ENCODE assay signal across 18 cellular contexts in genomic region chr11:34034053-34034452, GRCh38. TPM values are rescaled to one million over a fixed set of nuclear protein-coding genes. Genes with fewer than 3 reads are reported as not detected.
DNase-seq lines count a peak whose midpoint lies in the region; ATAC-seq and TF ChIP-seq lines count a peak whose summit lies in the region.
"Had no signal": no experiment of that assay in that cellular context is flagged by ENCODE, and none has a peak within 500 bp of the region (broad histone marks: within the 10 kb centered on the region; RNA-seq: fewer than 3 reads in every experiment).

No MANE protein-coding gene starts in this region.

- DNase-seq in HT1080 (ENCODE audit: low read depth) (peak; percentile 18), RWPE1 (ENCODE audit: low spot score) (peak; percentile 45), T-cell (no peak)
- no peak for DNase-seq in CD8-positive, alpha-beta memory T cell
- DNase-seq: BE2C; CD4-positive, alpha-beta memory T cell; COR-L47; DMS153; DND-41; GDM1; HFFc6 had no signal

- H3K27ac ChIP-seq in HEK293 (ENCODE audit: extremely low read depth, low read depth, low read length) = no peak overlapping the region
- H3K27ac ChIP-seq in RWPE1 = no peak overlapping the region
- H3K27ac ChIP-seq in CD8-positive, alpha-beta memory T cell (ENCODE audit: low read depth, low read length) = no peak overlapping the region
- H3K27ac ChIP-seq: A549, C4-2B, HL-60 had no signal

- no peaks in the 10 kb centered on the region for H3K4me1 Mint-ChIP-seq in T-cell
- no peaks in the 10 kb centered on the region for H3K4me1 Mint-ChIP-seq in CD8-positive, alpha-beta memory T cell
- H3K4me1 Mint-ChIP-seq: CD4-positive, alpha-beta memory T cell had no signal

- no peak overlapping the region for H3K4me3 ChIP-seq in HEK293 (ENCODE audit: low read depth, low read length)
- H3K4me3 ChIP-seq in CD8-positive, alpha-beta memory T cell (ENCODE audit: low read length) = no peak overlapping the region
- H3K4me3 ChIP-seq: A549, HAP-1 had no signal

- peaks cover 0 to 8% of the 10 kb centered on the region in 2 donors for H3K27me3 Mint-ChIP-seq in T-cell
- H3K27me3 Mint-ChIP-seq in CD8-positive, alpha-beta memory T cell = peaks cover 4 to 14% of the 10 kb centered on the region in 2 donors

- ATAC-seq in esophagus mucosa (peak; percentile 55), T-cell (replicated peaks in 1 of 4) (no peak), HG03521 (IDR thresholded peaks at IDR 0.05; ENCODE audit: unreplicated experiment) (no peak)
- ATAC-seq: A549 had no signal

- TF ChIP-seq CTCF in HEK293 (tag by site-specific recombination; IDR thresholded peaks at IDR 0.05) = no peak
- no peak for TF ChIP-seq CTCF in RWPE1 (conservative IDR thresholded peaks at IDR 0.05; ENCODE audit: low read depth)

- H3K36me3 Mint-ChIP-seq in T-cell = no peaks in the 10 kb centered on the region
- H3K36me3 Mint-ChIP-seq in CD8-positive, alpha-beta memory T cell = no peaks in the 10 kb centered on the region
- H3K36me3 Mint-ChIP-seq: CD4-positive, alpha-beta memory T cell had no signal

- no peaks in the 10 kb centered on the region for H3K27me3 ChIP-seq in CD8-positive, alpha-beta memory T cell (ENCODE audit: insufficient read depth, low read length, poor library complexity, severe bottlenecking)
- H3K27me3 ChIP-seq: BE2C had no signal

- H3K9me3 Mint-ChIP-seq in T-cell = no peaks in the 10 kb centered on the region
- no peaks in the 10 kb centered on the region for H3K9me3 Mint-ChIP-seq in CD8-positive, alpha-beta memory T cell
- H3K9me3 Mint-ChIP-seq: CD4-positive, alpha-beta memory T cell; HFFc6 had no signal

- POLR2A ChIA-PET in HEK293 (lab: Yijun Ruan, JAX) (no interaction called here), RWPE1 (lab: Yijun Ruan, JAX; ENCODE audit: low non-redundant PET) (interaction anchor here (0.5 kb wide), 1 partner anchor 998 kb away, joined by 4 read pairs; no protein-coding TSS in a partner anchor), T-cell (lab: Charles Lee) (interaction anchor here in 1 of 2 donors (0.6 kb wide), 1 partner anchor 46 kb away, joined by 4 read pairs; no protein-coding TSS in a partner anchor)
- POLR2A ChIA-PET in CD8-positive, alpha-beta memory T cell (lab: Charles Lee) = interaction anchor here (0.7 kb wide), 1 partner anchor 1110 kb away, joined by 5 read pairs; no protein-coding TSS in a partner anchor

- no peaks in the 10 kb centered on the region for H3K9me3 ChIP-seq in HEK293 (ENCODE audit: control insufficient read depth, insufficient read depth, low read depth, low read length)
- no peaks in the 10 kb centered on the region for H3K9me3 ChIP-seq in CD8-positive, alpha-beta memory T cell (ENCODE audit: low read length)
- H3K9me3 ChIP-seq: A549, BE2C, HAP-1 had no signal

- H3K4me1 ChIP-seq in HEK293 (ENCODE audit: control insufficient read depth, insufficient read depth, low read length) = no peaks in the 10 kb centered on the region
- no peaks in the 10 kb centered on the region for H3K4me1 ChIP-seq in CD8-positive, alpha-beta memory T cell (ENCODE audit: insufficient read depth, low read length)
- H3K4me1 ChIP-seq: A549, BE2C, HAP-1 had no signal

- CTCF ChIA-PET in HEK293 (lab: Yijun Ruan, JAX) = interaction anchor here (0.7 kb wide), 1 partner anchor 46 kb away, joined by 5 read pairs; no protein-coding TSS in a partner anchor
- CTCF ChIA-PET in RWPE1 (lab: Yijun Ruan, JAX) = no interaction called here
- CTCF ChIA-PET in T-cell (lab: Charles Lee) = interaction anchor here in 1 of 2 donors (0.5 kb wide), 1 partner anchor 77 kb away, joined by 3 read pairs; no protein-coding TSS in a partner anchor
- CTCF ChIA-PET in CD8-positive, alpha-beta memory T cell (lab: Charles Lee) = no interaction called here

- H3K36me3 ChIP-seq in HEK293 (ENCODE audit: control insufficient read depth in 2 of 2, insufficient read depth in 1 of 2, low read length in 2 of 2) = no peaks in the 10 kb centered on the region
- no peaks in the 10 kb centered on the region for H3K36me3 ChIP-seq in CD8-positive, alpha-beta memory T cell (ENCODE audit: insufficient read depth, low read length)
- H3K36me3 ChIP-seq: BE2C, HAP-1 had no signal

- no peak overlapping the region for H3K27ac Mint-ChIP-seq in T-cell
- H3K27ac Mint-ChIP-seq in CD8-positive, alpha-beta memory T cell = peak overlapping the region in 1 of 8 donors; percentile 62
- H3K27ac Mint-ChIP-seq: CD4-positive, alpha-beta memory T cell; HFFc6 had no signal

- no peak overlapping the region for H3K4me3 Mint-ChIP-seq in T-cell
- H3K4me3 Mint-ChIP-seq in CD8-positive, alpha-beta memory T cell = no peak overlapping the region
- H3K4me3 Mint-ChIP-seq: CD4-positive, alpha-beta memory T cell; HFFc6 had no signal

TF ChIP-seq in HEK293, 187 proteins besides CTCF, POLR2A, EP300 and RAD21:
- TF ChIP-seq KLF1 (tag by site-specific recombination; IDR thresholded peaks at IDR 0.05) = peak; percentile 45; the same call in 1 of the 2 replicates
- TF ChIP-seq, protein P1, sequence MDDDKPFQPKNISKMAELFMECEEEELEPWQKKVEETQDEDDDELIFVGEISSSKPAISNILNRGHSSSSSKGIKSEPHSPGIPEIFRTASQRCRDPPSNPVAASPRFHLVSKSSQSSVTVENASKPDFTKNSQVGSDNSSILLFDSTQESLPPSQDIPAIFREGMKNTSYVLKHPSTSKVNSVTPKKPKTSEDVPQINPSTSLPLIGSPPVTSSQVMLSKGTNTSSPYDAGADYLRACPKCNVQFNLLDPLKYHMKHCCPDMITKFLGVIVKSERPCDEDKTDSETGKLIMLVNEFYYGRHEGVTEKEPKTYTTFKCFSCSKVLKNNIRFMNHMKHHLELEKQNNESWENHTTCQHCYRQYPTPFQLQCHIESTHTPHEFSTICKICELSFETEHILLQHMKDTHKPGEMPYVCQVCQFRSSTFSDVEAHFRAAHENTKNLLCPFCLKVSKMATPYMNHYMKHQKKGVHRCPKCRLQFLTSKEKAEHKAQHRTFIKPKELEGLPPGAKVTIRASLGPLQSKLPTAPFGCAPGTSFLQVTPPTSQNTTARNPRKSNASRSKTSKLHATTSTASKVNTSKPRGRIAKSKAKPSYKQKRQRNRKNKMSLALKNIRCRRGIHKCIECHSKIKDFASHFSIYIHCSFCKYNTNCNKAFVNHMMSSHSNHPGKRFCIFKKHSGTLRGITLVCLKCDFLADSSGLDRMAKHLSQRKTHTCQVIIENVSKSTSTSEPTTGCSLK (tag by site-specific recombination; IDR thresholded peaks at IDR 0.05) = no peak
- TF ChIP-seq ZBTB20 (tag by site-specific recombination; IDR thresholded peaks at IDR 0.05) = no peak

RNA-seq across cellular contexts. Expression of gene CAPRIN1, which starts 17.5 kb away (rescaled TPM):
- 282 and 324 TPM in 2 replicates for total RNA-seq in HT1080 (2014; rRNA removed; shearing (Covaris generic))
- 166 and 207 TPM in 2 replicates for polyA plus RNA-seq in HT1080 (2015; cell fraction: cytosol; rRNA removed)
- polyA plus RNA-seq in HT1080 (2015; cell fraction: nucleus; rRNA removed) = 288 and 328 TPM in 2 replicates
- 154 TPM for total RNA-seq in esophagus mucosa
- 100 to 1,000 TPM; 106 to 148 (median 143) TPM for total RNA-seq in T-cell
- total RNA-seq in CD8-positive, alpha-beta memory T cell = 100 to 1,000 TPM; 275 to 287 TPM
- 75.2 TPM for polyA plus RNA-seq in CD8-positive, alpha-beta memory T cell

Comparison
In these comparisons a context has a peak if more than half of its experiments do, and no peak if none do; other contexts are left out.
1. DNase-seq: peak in HT1080 (single experiment) and RWPE1 (single experiment); none in T-cell (0 of 34) and CD8-positive, alpha-beta memory T cell (0 of 5).